ENCODE assay signal across 1 cellular context in the genomic region with DNA sequence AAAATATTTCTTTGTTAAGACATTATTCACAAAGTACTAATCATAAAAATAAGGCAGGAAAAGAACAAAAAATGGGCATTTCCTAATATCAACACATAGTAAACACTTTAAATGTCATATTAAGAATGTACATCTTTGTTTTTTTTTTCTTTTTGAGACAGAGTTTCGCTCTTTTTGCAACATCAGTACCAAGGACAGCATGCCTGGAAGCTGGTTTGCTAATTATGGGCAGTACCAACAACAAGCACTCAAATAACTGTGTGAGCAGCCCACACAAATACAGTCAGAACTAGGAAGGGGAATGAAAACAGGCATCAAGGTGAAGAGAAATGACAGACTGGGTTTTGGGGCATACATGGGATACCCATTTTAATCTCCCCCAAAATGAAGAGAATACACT.
TF ChIP-seq lines count a peak whose summit lies in the region.

No MANE protein-coding gene starts in this region.

TF ChIP-seq in SK-N-SH, 30 proteins besides CTCF, POLR2A, EP300 and RAD21 (continued from another document):
- TF ChIP-seq, protein P1, sequence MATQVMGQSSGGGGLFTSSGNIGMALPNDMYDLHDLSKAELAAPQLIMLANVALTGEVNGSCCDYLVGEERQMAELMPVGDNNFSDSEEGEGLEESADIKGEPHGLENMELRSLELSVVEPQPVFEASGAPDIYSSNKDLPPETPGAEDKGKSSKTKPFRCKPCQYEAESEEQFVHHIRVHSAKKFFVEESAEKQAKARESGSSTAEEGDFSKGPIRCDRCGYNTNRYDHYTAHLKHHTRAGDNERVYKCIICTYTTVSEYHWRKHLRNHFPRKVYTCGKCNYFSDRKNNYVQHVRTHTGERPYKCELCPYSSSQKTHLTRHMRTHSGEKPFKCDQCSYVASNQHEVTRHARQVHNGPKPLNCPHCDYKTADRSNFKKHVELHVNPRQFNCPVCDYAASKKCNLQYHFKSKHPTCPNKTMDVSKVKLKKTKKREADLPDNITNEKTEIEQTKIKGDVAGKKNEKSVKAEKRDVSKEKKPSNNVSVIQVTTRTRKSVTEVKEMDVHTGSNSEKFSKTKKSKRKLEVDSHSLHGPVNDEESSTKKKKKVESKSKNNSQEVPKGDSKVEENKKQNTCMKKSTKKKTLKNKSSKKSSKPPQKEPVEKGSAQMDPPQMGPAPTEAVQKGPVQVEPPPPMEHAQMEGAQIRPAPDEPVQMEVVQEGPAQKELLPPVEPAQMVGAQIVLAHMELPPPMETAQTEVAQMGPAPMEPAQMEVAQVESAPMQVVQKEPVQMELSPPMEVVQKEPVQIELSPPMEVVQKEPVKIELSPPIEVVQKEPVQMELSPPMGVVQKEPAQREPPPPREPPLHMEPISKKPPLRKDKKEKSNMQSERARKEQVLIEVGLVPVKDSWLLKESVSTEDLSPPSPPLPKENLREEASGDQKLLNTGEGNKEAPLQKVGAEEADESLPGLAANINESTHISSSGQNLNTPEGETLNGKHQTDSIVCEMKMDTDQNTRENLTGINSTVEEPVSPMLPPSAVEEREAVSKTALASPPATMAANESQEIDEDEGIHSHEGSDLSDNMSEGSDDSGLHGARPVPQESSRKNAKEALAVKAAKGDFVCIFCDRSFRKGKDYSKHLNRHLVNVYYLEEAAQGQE (IDR thresholded peaks at IDR 0.05; ENCODE audit: low read depth, low read length) = peak; percentile 92
- TF ChIP-seq, protein P2, sequence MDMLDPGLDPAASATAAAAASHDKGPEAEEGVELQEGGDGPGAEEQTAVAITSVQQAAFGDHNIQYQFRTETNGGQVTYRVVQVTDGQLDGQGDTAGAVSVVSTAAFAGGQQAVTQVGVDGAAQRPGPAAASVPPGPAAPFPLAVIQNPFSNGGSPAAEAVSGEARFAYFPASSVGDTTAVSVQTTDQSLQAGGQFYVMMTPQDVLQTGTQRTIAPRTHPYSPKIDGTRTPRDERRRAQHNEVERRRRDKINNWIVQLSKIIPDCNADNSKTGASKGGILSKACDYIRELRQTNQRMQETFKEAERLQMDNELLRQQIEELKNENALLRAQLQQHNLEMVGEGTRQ (IDR thresholded peaks at IDR 0.05; ENCODE audit: borderline replicate concordance, low read depth, low read length) = no peak
- no peak for TF ChIP-seq TCF12 (IDR thresholded peaks at IDR 0.05)
- TF ChIP-seq YY1 (IDR thresholded peaks at IDR 0.05; ENCODE audit: low read depth) = no peak
- TF ChIP-seq, protein P3, sequence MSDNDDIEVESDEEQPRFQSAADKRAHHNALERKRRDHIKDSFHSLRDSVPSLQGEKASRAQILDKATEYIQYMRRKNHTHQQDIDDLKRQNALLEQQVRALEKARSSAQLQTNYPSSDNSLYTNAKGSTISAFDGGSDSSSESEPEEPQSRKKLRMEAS (IDR thresholded peaks at IDR 0.05; ENCODE audit: low read depth) = no peak
- no peak for TF ChIP-seq GATA2 (CRISPR knock-in tag; IDR thresholded peaks at IDR 0.05)
